8 cellular contexts compared by ENCODE assay signal in genomic region chr1:35641233-35641866, GRCh38. TPM values are rescaled to one million over a fixed set of nuclear protein-coding genes. Genes with fewer than 3 reads are reported as not detected.
DNase-seq lines count a peak whose midpoint lies in the region; ATAC-seq, FAIRE-seq and TF ChIP-seq lines count a peak whose summit lies in the region.

Gene PSMB2, minus strand, starts transcription at chr1:35641526. Its CDS starts 94 bp downstream, at chr1:35641432.

- intact Hi-C loops in pancreas (cut with DNase I) (no loop called here), thyroid gland (cut with DNase I) (no loop called here)

- TF ChIP-seq CTCF in GM12875 (IDR thresholded peaks at IDR 0.05; ENCODE audit: borderline replicate concordance, insufficient read depth, low read depth, low read length) (no peak), cardiac muscle cell (IDR thresholded peaks at IDR 0.05; ENCODE audit: low read depth, low read length) (no peak), pancreas (IDR thresholded peaks at IDR 0.05) (no peak), thyroid gland (IDR thresholded peaks at IDR 0.05) (no peak)

- H3K4me1 Mint-ChIP-seq in T-cell = peaks cover 38 to 46% (median 41%) of the 10 kb centered on the region in 3 donors

- H3K27me3 Mint-ChIP-seq in T-cell = peaks cover 15% of the 10 kb centered on the region in 2 donors

- H3K4me3 ChIP-seq in GM12875 (ENCODE audit: low read depth, low read length) = peak within 1 kb of the TSS; percentile 59
- peak within 1 kb of the TSS; percentile 93 for H3K4me3 ChIP-seq in cardiac muscle cell
- H3K4me3 ChIP-seq in pancreas = peak within 1 kb of the TSS; percentile 57 to 80 (median 72)
- peak within 1 kb of the TSS; percentile 50 to 100 (median 92) for H3K4me3 ChIP-seq in thyroid gland (replicated peaks in 1 of 3)

- ATAC-seq in HG02798 (IDR thresholded peaks at IDR 0.05; ENCODE audit: poor library complexity, unreplicated experiment) (peak; percentile 85), T-cell (replicated peaks in 1 of 4) (peak; percentile 92 to 95 (median 93)), pancreas (peak; percentile 93 to 97 (median 96))

- peak within 1 kb of the TSS; percentile 20 for H3K27ac ChIP-seq in adipose tissue (ENCODE audit: low read depth, low read length)
- peak within 1 kb of the TSS; percentile 88 for H3K27ac ChIP-seq in cardiac muscle cell
- H3K27ac ChIP-seq in pancreas = peak within 1 kb of the TSS; percentile 63 to 95 (median 84)
- peak within 1 kb of the TSS; percentile 81 to 96 (median 94) for H3K27ac ChIP-seq in thyroid gland

- FAIRE-seq in pancreas (lab: Jason Lieb, UNC) = peak; percentile 32

- DNase-seq in NCI-H146 (lab: John Stamatoyannopoulos, UW) = peak; percentile 88
- peak; percentile 86 to 98 (median 94) for DNase-seq in T-cell
- DNase-seq in cardiac muscle cell (ENCODE audit: low read depth in 1 of 2, low spot score in 1 of 2) = peak; percentile 97
- DNase-seq in pancreas = peak; percentile 94 to 99 (median 97)
- DNase-seq in thyroid gland = peak; percentile 97

- WGBS in adipose tissue, 3 donors = 0% methylated on average over 43 of the region's 43 CpGs
- WGBS in pancreas, 2 donors = 0 to 1% methylated on average over 43 of the region's 43 CpGs
- WGBS in thyroid gland, 2 donors = 0 to 1% methylated on average over 24 to 29 of the region's 43 CpGs

- H3K9me3 ChIP-seq in cardiac muscle cell (ENCODE audit: low read depth) (no peaks in the 10 kb centered on the region), pancreas (no peaks in the 10 kb centered on the region), thyroid gland (no peaks in the 10 kb centered on the region)

- H3K9me3 Mint-ChIP-seq in T-cell = no peaks in the 10 kb centered on the region

- POLR2A ChIA-PET in T-cell (lab: Charles Lee) = no interaction called here

- H3K27ac Mint-ChIP-seq in T-cell = peak within 1 kb of the TSS; percentile 98 to 99

- CTCF ChIA-PET in T-cell (lab: Charles Lee) = interaction anchor here in 1 of 2 donors (0.6 to 0.9 kb wide), 2 partner anchors 89 to 167 kb away, joined by 5 to 7 read pairs; no protein-coding TSS in a partner anchor

- H3K36me3 Mint-ChIP-seq in T-cell = peaks cover under 1% of the 10 kb centered on the region

- H3K27me3 ChIP-seq in cardiac muscle cell = peaks cover 27% of the 10 kb centered on the region
- H3K27me3 ChIP-seq in pancreas = no peaks in the 10 kb centered on the region
- no peaks in the 10 kb centered on the region for H3K27me3 ChIP-seq in thyroid gland

- peak in 1 of 2 donors; percentile 81 for TF ChIP-seq POLR2A in thyroid gland (IDR thresholded peaks at IDR 0.05)

- H3K4me1 ChIP-seq in cardiac muscle cell (ENCODE audit: low read depth) (peaks cover 4% of the 10 kb centered on the region), pancreas (peaks cover 8 to 33% (median 31%) of the 10 kb centered on the region in 3 donors), thyroid gland (peaks cover 17 to 23% of the 10 kb centered on the region in 2 donors)

- no peaks in the 10 kb centered on the region for H3K36me3 ChIP-seq in cardiac muscle cell
- no peaks in the 10 kb centered on the region for H3K36me3 ChIP-seq in pancreas
- no peaks in the 10 kb centered on the region for H3K36me3 ChIP-seq in thyroid gland

- peak within 1 kb of the TSS; percentile 97 to 100 (median 100) for H3K4me3 Mint-ChIP-seq in T-cell

RNA-seq across cellular contexts. Expression of gene PSMB2, which starts in this region (rescaled TPM):
- total RNA-seq in T-cell (10 to 100 TPM; 26.3 to 37.7 (median 27.1) TPM), cardiac muscle cell (22.5 and 29.1 TPM in 2 replicates), pancreas (10 to 100 TPM; 13.2 to 24.2 (median 21.0) TPM), thyroid gland (10 to 100 TPM; 37.9 to 50.2 (median 43.1) TPM)
- polyA plus RNA-seq in adipose tissue (10 to 100 TPM; 18.0 to 38.8 (median 37.1) TPM), cardiac muscle cell (72.8 and 83.1 TPM in 2 replicates), pancreas (10 to 100 TPM; 13.7 to 23.8 TPM)

Comparison
In these comparisons a context has a peak if more than half of its experiments do, and no peak if none do; other contexts are left out.
1. Peak in every context shown above with its lines: DNase-seq, ATAC-seq, H3K4me3 ChIP-seq and H3K27ac ChIP-seq.
2. H3K27ac ChIP-seq: peak in every context shown above with its lines; median percentile 94 in thyroid gland; 88 in cardiac muscle cell; 84 in pancreas; 20 in adipose tissue.